9 cellular contexts compared by ENCODE assay signal in genomic region chr11:57566564-57567209, GRCh38. TPM values are rescaled to one million over a fixed set of nuclear protein-coding genes. Genes with fewer than 3 reads are reported as not detected.
DNase-seq lines count a peak whose midpoint lies in the region; ATAC-seq, FAIRE-seq and TF ChIP-seq lines count a peak whose summit lies in the region.
"Had no signal": no experiment of that assay in that cellular context is flagged by ENCODE, and none has a peak within 500 bp of the region (broad histone marks: within the 10 kb centered on the region; RNA-seq: fewer than 3 reads in every experiment).

No MANE protein-coding gene starts in this region.

- POLR2A ChIA-PET in A549 (lab: Yijun Ruan, JAX), result interaction anchor here (0.6 to 2.5 kb wide), 4 partner anchors 42 to 80 kb away, joined by 3 to 16 read pairs (median 8); no protein-coding TSS in a partner anchor

- peak overlapping the region; percentile 95 for H3K4me2 ChIP-seq in A549

- peak overlapping the region; percentile 75 for H3K27ac Mint-ChIP-seq in type B pancreatic cell

- ATAC-seq in A549 (no peak), HG02943 (IDR thresholded peaks at IDR 0.05; ENCODE audit: low read depth, unreplicated experiment) (peak; percentile 17), HG02870 (IDR thresholded peaks at IDR 0.05; ENCODE audit: unreplicated experiment) (no peak), HG02610 (IDR thresholded peaks at IDR 0.05; ENCODE audit: unreplicated experiment) (no peak), GM21515 (IDR thresholded peaks at IDR 0.05; ENCODE audit: unreplicated experiment) (no peak)

- peaks cover 3% of the 10 kb centered on the region for H3K36me3 Mint-ChIP-seq in type B pancreatic cell

- no peaks in the 10 kb centered on the region for H3K27me3 ChIP-seq in ascending aorta

- no peaks in the 10 kb centered on the region for H3K36me3 ChIP-seq in ascending aorta

- FAIRE-seq in A549 (lab: Jason Lieb, UNC), result no peak

- intact Hi-C loops in ascending aorta (cut with DNase I), result loop anchor here (1.0 to 10.0 kb wide), 4 partner anchors 34 to 238 kb away; partner anchors contain the start of genes CTNND1 and TIMM10

- CTCF ChIA-PET in A549 (lab: Yijun Ruan, JAX), result interaction anchor here (1.1 to 9.2 kb wide), 8 partner anchors 19 to 122 kb away, joined by 3 to 318 read pairs (median 10); partner anchors contain the start of gene SMTNL1

- H3K9me3 ChIP-seq in A549, result no peaks in the 10 kb centered on the region
- no peaks in the 10 kb centered on the region for H3K9me3 ChIP-seq in ascending aorta

- TF ChIP-seq EP300 in A549 (IDR thresholded peaks at IDR 0.05), result no peak

- no peak for TF ChIP-seq POLR2A in A549 (IDR thresholded peaks at IDR 0.05; ENCODE audit: low read length)

- no peak for DNase-seq in A549 (ENCODE audit: low read depth in 1 of 2, low spot score in 1 of 2)
- DNase-seq in ascending aorta (ENCODE audit: low spot score in 2 of 2), result no peak
- peak; percentile 13 for DNase-seq in medulla oblongata (ENCODE audit: extremely low spot score)
- DNase-seq in type B pancreatic cell (ENCODE audit: extremely low spot score, unreplicated experiment), result no peak

- H3K4me1 Mint-ChIP-seq in type B pancreatic cell (ENCODE audit: unreplicated experiment), result peaks cover 45% of the 10 kb centered on the region

- no peak for TF ChIP-seq RAD21 in A549 (conservative IDR thresholded peaks at IDR 0.05 in 1 of 2, IDR thresholded peaks at IDR 0.05 in 1 of 2)

- no peaks in the 10 kb centered on the region for H3K27me3 Mint-ChIP-seq in type B pancreatic cell

- H3K4me3 Mint-ChIP-seq in type B pancreatic cell, result peak overlapping the region; percentile 89

- H3K9me3 Mint-ChIP-seq in type B pancreatic cell, result no peaks in the 10 kb centered on the region

- H3K4me1 ChIP-seq in A549 (peaks cover 20% of the 10 kb centered on the region), ascending aorta (peaks cover 6 to 20% of the 10 kb centered on the region in 2 donors)

- TF ChIP-seq CTCF in A549 (IDR thresholded peaks at IDR 0.05) (no peak), ascending aorta (IDR thresholded peaks at IDR 0.05) (no peak), type B pancreatic cell (conservative IDR thresholded peaks at IDR 0.05) (no peak)

- H3K27ac ChIP-seq in A549, result peak overlapping the region; percentile 74 to 89
- peak overlapping the region; percentile 78 to 82 for H3K27ac ChIP-seq in ascending aorta

- 83% methylated on average over 6 of the region's 6 CpGs for WGBS in A549 (ENCODE audit: missing lambda C conversion rate)

- H3K4me3 ChIP-seq in A549 (peak overlapping the region; percentile 72), ascending aorta (peak overlapping the region; percentile 84 to 93)

TF ChIP-seq in A549, 52 proteins besides CTCF, POLR2A, EP300 and RAD21 (continues in another document):
- TF ChIP-seq ATOH8 (CRISPR knock-in tag; IDR thresholded peaks at IDR 0.05; ENCODE audit: low read depth), result no peak
- TF ChIP-seq ZC3H11A (IDR thresholded peaks at IDR 0.05), result no peak
- TF ChIP-seq HES2 (IDR thresholded peaks at IDR 0.05), result no peak
- no peak for TF ChIP-seq RARB (CRISPR knock-in tag; IDR thresholded peaks at IDR 0.05)
- no peak for TF ChIP-seq REST (IDR thresholded peaks at IDR 0.05)
- TF ChIP-seq PHF8 (IDR thresholded peaks at IDR 0.05; ENCODE audit: borderline replicate concordance, low read depth), result no peak
- no peak for TF ChIP-seq BCL3 (IDR thresholded peaks at IDR 0.05)

RNA-seq across cellular contexts. Expression of gene UBE2L6, which starts 0.8 kb away (rescaled TPM):
- polyA plus RNA-seq in A549 (2011; rRNA removed) (14.8 and 17.9 TPM in 2 replicates), A549 (2017; fragmentation: RNase III; extraction: RNeasy Plus Mini Kit Qiagen cat#74134 plus additional on column Dnase treatment) (18.2 to 21.4 TPM (median 18.7 TPM) in 3 replicates)
- 19.3 and 21.6 TPM in 2 replicates for polyA plus RNA-seq in A549 (2012; cell fraction: cytosol; rRNA removed)
- polyA plus RNA-seq in A549 (2012; cell fraction: nucleus; rRNA removed), result 10.2 and 10.9 TPM in 2 replicates
- 26.2 and 34.6 TPM in 2 replicates for polyA minus RNA-seq in A549 (2011; rRNA and poly(A)+ RNA removed)
- total RNA-seq in ascending aorta (44.9 TPM), type B pancreatic cell (ENCODE audit: low replicate concordance) (29.9 and 65.1 TPM in 2 replicates)

RNA-seq across cellular contexts. Expression of gene SMTNL1, which starts 29.3 kb away (rescaled TPM):
- polyA plus RNA-seq in A549 (2011; rRNA removed) (not detected in 2 replicates), A549 (2017; fragmentation: RNase III; extraction: RNeasy Plus Mini Kit Qiagen cat#74134 plus additional on column Dnase treatment) (not detected in 3 replicates)
- not detected in 2 replicates for polyA plus RNA-seq in A549 (2012; cell fraction: cytosol; rRNA removed)
- polyA plus RNA-seq in A549 (2012; cell fraction: nucleus; rRNA removed), result not detected in 2 replicates
- polyA minus RNA-seq in A549 (2011; rRNA and poly(A)+ RNA removed), result not detected in 2 replicates
- total RNA-seq in ascending aorta (not detected), type B pancreatic cell (ENCODE audit: low replicate concordance) (not detected in 2 replicates)
- total RNA-seq: dermis microvascular lymphatic vessel endothelial cell had no signal

RNA-seq across cellular contexts. Expression of gene SERPING1, which starts 30.8 kb away (rescaled TPM):
- polyA plus RNA-seq in A549 (2011; rRNA removed) (0.59 and 0.91 TPM in 2 replicates), A549 (2017; fragmentation: RNase III; extraction: RNeasy Plus Mini Kit Qiagen cat#74134 plus additional on column Dnase treatment) (0.10 to 0.63 TPM (median 0.53 TPM) in 3 replicates)
- polyA plus RNA-seq in A549 (2012; cell fraction: cytosol; rRNA removed), result 0.15 and 0.19 TPM in 2 replicates
- polyA plus RNA-seq in A549 (2012; cell fraction: nucleus; rRNA removed), result 0.07 TPM in 1 of 2 replicates, not detected in the other
- 0.79 and 1.1 TPM in 2 replicates for polyA minus RNA-seq in A549 (2011; rRNA and poly(A)+ RNA removed)
- total RNA-seq in ascending aorta (607 TPM), type B pancreatic cell (ENCODE audit: low replicate concordance) (58.5 and 74.7 TPM in 2 replicates)
- total RNA-seq: dermis microvascular lymphatic vessel endothelial cell had no signal

RNA-seq across cellular contexts. Expression of gene TIMM10, which starts 36.1 kb away (rescaled TPM):
- 248 and 249 TPM in 2 replicates for polyA plus RNA-seq in A549 (2011; rRNA removed)
- 322 and 442 TPM in 2 replicates for polyA plus RNA-seq in A549 (2012; cell fraction: cytosol; rRNA removed)
- 167 and 200 TPM in 2 replicates for polyA plus RNA-seq in A549 (2012; cell fraction: nucleus; rRNA removed)
- polyA plus RNA-seq in A549 (2017; fragmentation: RNase III; extraction: RNeasy Plus Mini Kit Qiagen cat#74134 plus additional on column Dnase treatment), result 172 to 184 TPM (median 179 TPM) in 3 replicates
- 74.6 and 86.9 TPM in 2 replicates for polyA minus RNA-seq in A549 (2011; rRNA and poly(A)+ RNA removed)
- not detected for total RNA-seq in ascending aorta
- total RNA-seq in type B pancreatic cell (ENCODE audit: low replicate concordance), result 57.9 and 64.2 TPM in 2 replicates

RNA-seq across cellular contexts. Expression of gene SLC43A1, which starts 51.2 kb away (rescaled TPM):
- polyA plus RNA-seq in A549 (2011; rRNA removed) (4.6 and 5.3 TPM in 2 replicates), A549 (2017; fragmentation: RNase III; extraction: RNeasy Plus Mini Kit Qiagen cat#74134 plus additional on column Dnase treatment) (1.0 to 1.3 TPM (median 1.1 TPM) in 3 replicates)
- 3.5 and 4.4 TPM in 2 replicates for polyA plus RNA-seq in A549 (2012; cell fraction: cytosol; rRNA removed)
- 8.6 and 10.7 TPM in 2 replicates for polyA plus RNA-seq in A549 (2012; cell fraction: nucleus; rRNA removed)
- polyA minus RNA-seq in A549 (2011; rRNA and poly(A)+ RNA removed), result 8.3 and 8.7 TPM in 2 replicates
- total RNA-seq in ascending aorta (18.4 TPM), type B pancreatic cell (ENCODE audit: low replicate concordance) (19.0 and 20.8 TPM in 2 replicates)
